In genomic region chr2:145155196-145155595, GRCh38 we compare ENCODE assay signal across 8 cellular contexts.
"Had no signal": no experiment of that assay in that cellular context is flagged by ENCODE, and none has a peak within 500 bp of the region (broad histone marks: within the 10 kb centered on the region; RNA-seq: fewer than 3 reads in every experiment).

No MANE protein-coding gene starts in this region.

- DNase-seq: GM23248, GOT3, H7, H9, HCEC 1CT, HFFc6 had no signal

- H3K4me1 ChIP-seq: HAP-1 had no signal

- H3K9me3 ChIP-seq: HAP-1 had no signal

- H3K4me3 ChIP-seq: GM23248, GM23338, HAP-1 had no signal

- H3K36me3 ChIP-seq: HAP-1 had no signal

- H3K27ac ChIP-seq: GM23248 had no signal
